In the genomic region with DNA sequence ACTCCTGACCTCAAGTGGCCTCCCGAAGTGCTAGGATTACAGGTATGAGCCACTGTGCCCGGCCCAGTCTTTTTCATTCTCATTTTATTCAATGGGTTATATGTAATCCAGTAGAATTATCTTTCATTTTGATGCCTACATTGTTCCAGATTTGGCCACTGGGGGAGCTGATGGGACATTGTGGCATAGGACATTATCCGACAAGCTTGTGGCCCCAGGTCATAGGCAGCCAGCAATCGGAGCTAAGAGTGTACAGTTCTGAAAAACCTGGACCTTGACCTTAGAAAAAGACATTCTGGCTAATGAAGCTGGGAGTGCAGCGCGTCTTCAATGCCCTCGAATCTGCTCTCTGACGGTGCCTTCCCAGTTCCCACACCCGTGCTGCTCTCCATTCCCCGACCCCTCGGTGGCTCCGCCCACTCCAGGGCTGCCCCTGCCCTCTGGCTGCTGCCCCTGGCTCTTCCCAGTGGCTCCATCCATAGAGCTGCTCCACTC, we compare ENCODE assay signal across 8 cellular contexts.
DNase-seq lines count a peak whose midpoint lies in the region; ATAC-seq and TF ChIP-seq lines count a peak whose summit lies in the region.

No MANE protein-coding gene starts in this region.

- DNase-seq in AG09309 (ENCODE audit: low read depth) (peak; percentile 1), GM13977 (ENCODE audit: low spot score) (peak; percentile 63), T-cell (peak in 22 of 34 experiments; percentile 5 to 42 (median 22)), endodermal cell (peak; percentile 89), mesenteric fat pad (ENCODE audit: low spot score) (no peak)
- DNase-seq in naive thymus-derived CD8-positive, alpha-beta T cell: peak in 6 of 10 donors; percentile 20 to 43 (median 30)
- no peak for DNase-seq in activated CD8-positive, alpha-beta memory T cell treated with anti-CD3 and anti-CD28 coated beads for 24 hours

- peaks cover 17 to 30% of the 10 kb centered on the region in 2 donors for H3K27me3 Mint-ChIP-seq in T-cell
- peaks cover 15% of the 10 kb centered on the region for H3K27me3 Mint-ChIP-seq in endodermal cell (ENCODE audit: insufficient read depth)
- peaks cover 3 to 18% (median 9%) of the 10 kb centered on the region in 5 donors for H3K27me3 Mint-ChIP-seq in naive thymus-derived CD8-positive, alpha-beta T cell

- H3K4me1 Mint-ChIP-seq in T-cell: no peaks in the 10 kb centered on the region
- H3K4me1 Mint-ChIP-seq in endodermal cell: no peaks in the 10 kb centered on the region
- peaks cover 0 to 5% (median 1%) of the 10 kb centered on the region in 4 donors for H3K4me1 Mint-ChIP-seq in naive thymus-derived CD8-positive, alpha-beta T cell

- no peaks in the 10 kb centered on the region for H3K36me3 Mint-ChIP-seq in T-cell
- no peaks in the 10 kb centered on the region for H3K36me3 Mint-ChIP-seq in endodermal cell (ENCODE audit: low read depth)
- no peaks in the 10 kb centered on the region for H3K36me3 Mint-ChIP-seq in naive thymus-derived CD8-positive, alpha-beta T cell

- peak overlapping the region in 1 of 3 donors; percentile 15 for H3K4me3 Mint-ChIP-seq in T-cell
- peak overlapping the region; percentile 66 for H3K4me3 Mint-ChIP-seq in endodermal cell
- H3K4me3 Mint-ChIP-seq in naive thymus-derived CD8-positive, alpha-beta T cell: peak overlapping the region in 5 of 10 donors; percentile 5 to 42 (median 34)

- H3K27ac ChIP-seq in HUES48 (ENCODE audit: low read depth, low read length) (no peak overlapping the region), endodermal cell (ENCODE audit: low read depth, low read length) (no peak overlapping the region)

- H3K4me3 ChIP-seq in AG09309 (ENCODE audit: control insufficient read depth, low read depth, low read length) (no peak overlapping the region), HUES48 (ENCODE audit: low read depth, low read length) (peak overlapping the region; percentile 77), endodermal cell (ENCODE audit: low read length) (peak overlapping the region; percentile 82)

- H3K9me3 ChIP-seq in HUES48 (ENCODE audit: control insufficient read depth, insufficient read depth, low read length): no peaks in the 10 kb centered on the region
- no peaks in the 10 kb centered on the region for H3K9me3 ChIP-seq in endodermal cell (ENCODE audit: control insufficient read depth, low read length)

- CTCF ChIA-PET in T-cell (lab: Charles Lee): interaction anchor here in 1 of 2 donors (0.7 kb wide), 1 partner anchor 8 kb away, joined by 3 read pairs; no protein-coding TSS in a partner anchor

- WGBS in endodermal cell (ENCODE audit: insufficient coverage in 1 of 2, insufficient read length in 1 of 2), 2 experiments: 9 to 13% methylated on average over 10 to 12 of the region's 12 CpGs

- H3K27ac Mint-ChIP-seq in T-cell: no peak overlapping the region
- no peak overlapping the region for H3K27ac Mint-ChIP-seq in endodermal cell
- H3K27ac Mint-ChIP-seq in naive thymus-derived CD8-positive, alpha-beta T cell: no peak overlapping the region

- POLR2A ChIA-PET in T-cell (lab: Charles Lee): no interaction called here
- POLR2A ChIA-PET in naive thymus-derived CD8-positive, alpha-beta T cell (lab: Charles Lee): no interaction called here

- H3K9ac ChIP-seq in HUES48 (ENCODE audit: low read depth, low read length) (no peak overlapping the region), endodermal cell (ENCODE audit: extremely low read depth, low read length, poor library complexity, severe bottlenecking) (no peak overlapping the region)

- ATAC-seq in T-cell (replicated peaks in 1 of 4): peak; percentile 31 to 67 (median 52)
- ATAC-seq in naive thymus-derived CD8-positive, alpha-beta T cell: peak; percentile 67 to 69

- H3K9me3 Mint-ChIP-seq in T-cell: no peaks in the 10 kb centered on the region
- H3K9me3 Mint-ChIP-seq in endodermal cell: no peaks in the 10 kb centered on the region
- peaks cover 0 to 4% (median 0%) of the 10 kb centered on the region in 9 donors for H3K9me3 Mint-ChIP-seq in naive thymus-derived CD8-positive, alpha-beta T cell

- in situ Hi-C loops in GM13977 (cut with MboI; ENCODE audit: low pct_unique_long_range_greater_than_20kb, low sequenced_read_pairs, unreplicated experiment): no loop called here

- H3K4me1 ChIP-seq in HUES48 (ENCODE audit: control insufficient read depth, insufficient read depth, low read length): no peaks in the 10 kb centered on the region
- H3K4me1 ChIP-seq in endodermal cell (ENCODE audit: control insufficient read depth, insufficient read depth, low read length): no peaks in the 10 kb centered on the region

- H3K27me3 ChIP-seq in HUES48 (ENCODE audit: control insufficient read depth, insufficient read depth, low read length) (no peaks in the 10 kb centered on the region), endodermal cell (ENCODE audit: control insufficient read depth, insufficient read depth, low read length, poor library complexity, severe bottlenecking) (peaks cover 21% of the 10 kb centered on the region)

- H3K36me3 ChIP-seq in HUES48 (ENCODE audit: control insufficient read depth, insufficient read depth, low read length): no peaks in the 10 kb centered on the region
- H3K36me3 ChIP-seq in endodermal cell (ENCODE audit: control insufficient read depth, insufficient read depth, low read length): no peaks in the 10 kb centered on the region

- TF ChIP-seq CTCF in AG09309 (IDR thresholded peaks at IDR 0.05; ENCODE audit: control insufficient read depth, insufficient read depth, low read depth, low read length, missing control alignments): peak; percentile 62
- peak; percentile 59 for TF ChIP-seq CTCF in GM13977 (IDR thresholded peaks at IDR 0.05; ENCODE audit: extremely low read depth, insufficient read depth, missing control alignments)
- TF ChIP-seq CTCF in endodermal cell (conservative IDR thresholded peaks at IDR 0.05): peak; percentile 88

Comparison
In these comparisons a context has a peak if more than half of its experiments do, and no peak if none do; other contexts are left out.
1. DNase-seq: peak in AG09309 (single experiment), GM13977 (single experiment), T-cell (22 of 34), endodermal cell (single experiment) and naive thymus-derived CD8-positive, alpha-beta T cell (6 of 10); none in mesenteric fat pad (single experiment) and activated CD8-positive, alpha-beta memory T cell treated with anti-CD3 and anti-CD28 coated beads for 24 hours (single experiment).
2. Peak in every context shown above with its lines, with median percentiles within 50 percentile points of each other: CTCF ChIP-seq.